Comparison of ENCODE assay signal across 11 cellular contexts in the genomic region with DNA sequence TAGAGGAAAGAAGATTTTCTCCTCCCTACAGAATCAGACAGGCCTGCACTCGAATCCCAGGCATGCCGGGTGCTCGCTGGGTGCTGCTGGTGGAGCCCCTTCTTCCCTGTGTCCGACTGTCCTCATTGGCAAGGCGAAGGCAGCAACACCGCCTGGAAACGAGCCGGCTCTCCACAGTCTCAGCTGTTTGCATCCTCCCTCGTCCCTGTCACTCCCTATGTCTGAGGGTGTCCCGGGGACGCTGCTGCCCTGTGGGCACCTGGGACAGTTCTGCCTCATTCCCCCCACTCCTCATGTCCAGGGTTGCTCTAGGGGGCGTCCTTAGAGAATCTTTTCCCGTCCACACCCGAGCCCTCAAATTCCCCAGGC. TPM values are rescaled to one million over a fixed set of nuclear protein-coding genes. Genes with fewer than 3 reads are reported as not detected.
DNase-seq lines count a peak whose midpoint lies in the region; ATAC-seq and TF ChIP-seq lines count a peak whose summit lies in the region.
"Had no signal": no experiment of that assay in that cellular context is flagged by ENCODE, and none has a peak within 500 bp of the region (broad histone marks: within the 10 kb centered on the region; RNA-seq: fewer than 3 reads in every experiment).

No MANE protein-coding gene starts in this region.

- H3K9ac ChIP-seq in skeletal muscle tissue (ENCODE audit: low read depth in 1 of 3, low read length in 3 of 3) = peak overlapping the region; percentile 68 to 88 (median 69)

- TF ChIP-seq CTCF in HFFc6 (IDR thresholded peaks at IDR 0.05) (no peak), body of pancreas (IDR thresholded peaks at IDR 0.05) (no peak)

- H3K4me1 Mint-ChIP-seq in HFFc6 (ENCODE audit: low read depth) = peaks cover 32% of the 10 kb centered on the region
- peaks cover 23 to 25% of the 10 kb centered on the region in 2 donors for H3K4me1 Mint-ChIP-seq in immature natural killer cell

- ATAC-seq in body of pancreas = no peak
- ATAC-seq in GM19023 (IDR thresholded peaks at IDR 0.05; ENCODE audit: unreplicated experiment) = no peak
- no peak for ATAC-seq in left colon

- 61 to 74% methylated on average over 14 of the region's 14 CpGs for WGBS in body of pancreas, 2 donors

- no peak for TF ChIP-seq POLR2A in body of pancreas (IDR thresholded peaks at IDR 0.05)

- H3K36me3 Mint-ChIP-seq in HFFc6 (ENCODE audit: low read depth) (no peaks in the 10 kb centered on the region), immature natural killer cell (no peaks in the 10 kb centered on the region)

- intact Hi-C loops in body of pancreas (cut with DNase I) = no loop called here
- intact Hi-C loops in left colon (cut with DNase I, micrococcal nuclease) = no loop called here

- DNase-seq in HFFc6 = no peak
- no peak for DNase-seq in body of pancreas
- no peak for DNase-seq in immature natural killer cell
- DNase-seq in iPS-NIHi11 (ENCODE audit: low spot score) = no peak
- no peak for DNase-seq in DMS53 treated with DMSO at 0.1 percent for 48 hours (lab: John Stamatoyannopoulos, UW; ENCODE audit: unreplicated experiment)
- DNase-seq in left colon = no peak
- DNase-seq: NCI-H1105 had no signal

- H3K9me3 Mint-ChIP-seq in HFFc6 (no peaks in the 10 kb centered on the region), immature natural killer cell (no peaks in the 10 kb centered on the region)

- no peaks in the 10 kb centered on the region for H3K9me3 ChIP-seq in body of pancreas
- H3K9me3 ChIP-seq in skeletal muscle tissue (ENCODE audit: control insufficient read depth in 3 of 3, low read length in 3 of 3) = no peaks in the 10 kb centered on the region

- peaks cover 26% of the 10 kb centered on the region for H3K27me3 Mint-ChIP-seq in HFFc6 (ENCODE audit: insufficient read depth)
- peaks cover 6 to 11% (median 11%) of the 10 kb centered on the region in 3 donors for H3K27me3 Mint-ChIP-seq in immature natural killer cell (ENCODE audit: low read depth in 3 of 3)

- H3K27ac Mint-ChIP-seq in HFFc6 = peak overlapping the region; percentile 68
- no peak overlapping the region for H3K27ac Mint-ChIP-seq in immature natural killer cell

- no peak overlapping the region for H3K4me3 ChIP-seq in body of pancreas
- H3K4me3 ChIP-seq in skeletal muscle tissue (ENCODE audit: low read length in 3 of 3) = peak overlapping the region; percentile 76 to 86 (median 80)

- no peaks in the 10 kb centered on the region for H3K27me3 ChIP-seq in body of pancreas
- H3K27me3 ChIP-seq in skeletal muscle tissue (ENCODE audit: control insufficient read depth in 3 of 3, insufficient read depth in 3 of 3, low read length in 3 of 3) = peaks cover 0 to 8% (median 4%) of the 10 kb centered on the region in 3 donors

- H3K36me3 ChIP-seq in body of pancreas (replicated peaks in 1 of 2; ENCODE audit: insufficient read depth in 1 of 2, low read depth in 2 of 2) (no peaks in the 10 kb centered on the region), skeletal muscle tissue (ENCODE audit: control insufficient read depth in 3 of 3, insufficient read depth in 3 of 3, low read length in 3 of 3) (no peaks in the 10 kb centered on the region)

- H3K4me3 Mint-ChIP-seq in HFFc6 = peak overlapping the region; percentile 88
- H3K4me3 Mint-ChIP-seq in immature natural killer cell = peak overlapping the region; percentile 83 to 99 (median 86)

- peak overlapping the region in 3 of 4 donors; percentile 65 to 74 (median 70) for H3K27ac ChIP-seq in body of pancreas
- H3K27ac ChIP-seq in skeletal muscle tissue (ENCODE audit: low read depth, low read length) = peak overlapping the region; percentile 41

- H3K4me1 ChIP-seq in body of pancreas = peaks cover 57% of the 10 kb centered on the region
- H3K4me1 ChIP-seq in skeletal muscle tissue (ENCODE audit: control insufficient read depth in 3 of 3, insufficient read depth in 3 of 3, low read length in 3 of 3) = peaks cover 9 to 18% (median 14%) of the 10 kb centered on the region in 3 donors

RNA-seq across cellular contexts. Expression of gene TMEM72, which starts 31.6 kb away (rescaled TPM):
- total RNA-seq in HFFc6 (2021; fragmentation: NEBNext Ultra II Directional; extraction: Animal tissue kit (Norgen Biotek cat#: 25700)) = not detected
- total RNA-seq in body of pancreas (10 to 100 TPM in 1 of 2 donors, 1 to 10 TPM in 1; 4.7 to 10.2 TPM), skeletal muscle tissue (under 0.01 TPM), left colon (10 to 100 TPM; 25.0 to 33.1 TPM)
- polyA plus RNA-seq in immature natural killer cell = not detected
- total RNA-seq: bronchial epithelial cell, mesenteric fat pad had no signal

Comparison
In these comparisons a context has a peak if more than half of its experiments do, and no peak if none do; other contexts are left out.
1. H3K4me3 ChIP-seq: peak in skeletal muscle tissue (3 of 3); none in body of pancreas (0 of 2).